Comparison of ENCODE assay signal across 9 cellular contexts in the genomic region with DNA sequence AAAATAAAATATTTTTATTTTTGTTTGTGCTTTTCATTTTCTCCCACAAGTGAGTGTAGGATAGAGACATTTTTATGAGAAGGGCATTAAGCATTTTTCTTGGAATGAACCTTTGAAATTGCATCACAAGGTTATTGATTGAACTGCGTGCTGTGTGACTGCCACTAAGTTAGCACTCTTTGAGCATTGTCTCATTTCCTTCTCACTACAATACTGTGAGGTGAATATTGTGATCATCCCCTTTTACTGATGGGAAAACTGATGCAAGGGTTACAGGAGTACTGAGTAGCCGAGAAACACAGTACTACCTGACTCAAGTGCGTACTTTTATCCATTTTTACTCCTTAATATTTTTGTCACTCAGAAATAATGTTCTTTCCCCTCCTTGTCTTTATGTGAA. TPM values are rescaled to one million over a fixed set of nuclear protein-coding genes. Genes with fewer than 3 reads are reported as not detected.
DNase-seq lines count a peak whose midpoint lies in the region; ATAC-seq and TF ChIP-seq lines count a peak whose summit lies in the region.
"Had no signal": no experiment of that assay in that cellular context is flagged by ENCODE, and none has a peak within 500 bp of the region (broad histone marks: within the 10 kb centered on the region; RNA-seq: fewer than 3 reads in every experiment).

No MANE protein-coding gene starts in this region.

- H3K9me3 Mint-ChIP-seq in T-helper 2 cell treated with Interferon-gamma antibody and Interleukin-4, amounts not matched to agents 5 μg/mL and 100 μg/mL, for 36 hours: no peaks in the 10 kb centered on the region
- H3K9me3 Mint-ChIP-seq in MCF 10A (ENCODE audit: unreplicated experiment): no peaks in the 10 kb centered on the region

- peak overlapping the region; percentile 41 for H3K4me3 Mint-ChIP-seq in T-helper 2 cell treated with Interferon-gamma antibody and Interleukin-4, amounts not matched to agents 5 μg/mL and 100 μg/mL, for 36 hours
- peak overlapping the region; percentile 62 for H3K4me3 Mint-ChIP-seq in MCF 10A (ENCODE audit: unreplicated experiment)

- no peaks in the 10 kb centered on the region for H3K27me3 ChIP-seq in tibial artery

- peak overlapping the region; percentile 94 to 97 for H3K27ac ChIP-seq in tibial artery

- intact Hi-C loops in MCF 10A (cut with micrococcal nuclease) (no loop called here), tibial artery (cut with DNase I; ENCODE audit: low total_unique reads) (loop anchor here (10.0 kb wide), 1 partner anchor 382 kb away; the partner anchor contains the start of gene FAM117B)

- no peak for DNase-seq in T-helper 2 cell treated with Interferon-gamma antibody and Interleukin-4, amounts not matched to agents 5 μg/mL and 100 μg/mL, for 36 hours (ENCODE audit: low spot score)
- DNase-seq in T-helper 2 cell: no peak
- no peak for DNase-seq in MCF 10A (ENCODE audit: unreplicated experiment)
- DNase-seq in lung microvascular endothelial cell (ENCODE audit: low read depth in 2 of 2): peak; percentile 26 to 43
- DNase-seq in tibial artery: no peak
- DNase-seq in RPMI8226: no peak
- DNase-seq in NCI-H1105 treated with DMSO at 0.1 percent for 48 hours (lab: John Stamatoyannopoulos, UW): no peak
- DNase-seq: NCI-H187 had no signal

- H3K27ac Mint-ChIP-seq in T-helper 2 cell treated with Interferon-gamma antibody and Interleukin-4, amounts not matched to agents 5 μg/mL and 100 μg/mL, for 36 hours: no peak overlapping the region
- peak overlapping the region; percentile 64 for H3K27ac Mint-ChIP-seq in MCF 10A (ENCODE audit: low read depth, unreplicated experiment)

- peak overlapping the region; percentile 91 to 92 for H3K4me3 ChIP-seq in tibial artery

- peaks cover 35% of the 10 kb centered on the region for H3K4me1 Mint-ChIP-seq in T-helper 2 cell treated with Interferon-gamma antibody and Interleukin-4, amounts not matched to agents 5 μg/mL and 100 μg/mL, for 36 hours (ENCODE audit: low read depth)
- H3K4me1 Mint-ChIP-seq in MCF 10A (ENCODE audit: insufficient read depth, unreplicated experiment): peaks cover 31% of the 10 kb centered on the region

- H3K36me3 Mint-ChIP-seq in T-helper 2 cell treated with Interferon-gamma antibody and Interleukin-4, amounts not matched to agents 5 μg/mL and 100 μg/mL, for 36 hours (ENCODE audit: low read depth): peaks cover 5% of the 10 kb centered on the region
- peaks cover 5% of the 10 kb centered on the region for H3K36me3 Mint-ChIP-seq in MCF 10A (ENCODE audit: insufficient read depth, unreplicated experiment)

- no TSS peak for BruUV-seq in MCF 10A (replicated peaks; lab: Mats Ljungman, UMichigan)

- H3K9me3 ChIP-seq in tibial artery: no peaks in the 10 kb centered on the region

- CTCF ChIA-PET in MCF 10A (lab: Yijun Ruan, JAX): interaction anchor here (0.7 kb wide), 1 partner anchor 917 kb away, joined by 3 read pairs; no protein-coding TSS in a partner anchor

- H3K27me3 Mint-ChIP-seq in T-helper 2 cell treated with Interferon-gamma antibody and Interleukin-4, amounts not matched to agents 5 μg/mL and 100 μg/mL, for 36 hours (ENCODE audit: low read depth): no peaks in the 10 kb centered on the region
- H3K27me3 Mint-ChIP-seq in MCF 10A (ENCODE audit: insufficient read depth, unreplicated experiment): no peaks in the 10 kb centered on the region

- no peaks in the 10 kb centered on the region for H3K36me3 ChIP-seq in tibial artery

- no peak for ATAC-seq in HG03378 (IDR thresholded peaks at IDR 0.05; ENCODE audit: unreplicated experiment)

- TF ChIP-seq CTCF in MCF 10A (IDR thresholded peaks at IDR 0.05; ENCODE audit: unreplicated experiment) (no peak), tibial artery (IDR thresholded peaks at IDR 0.05) (no peak)

- H3K4me1 ChIP-seq in tibial artery: peaks cover 0 to 28% (median 8%) of the 10 kb centered on the region in 4 donors

- POLR2A ChIA-PET in MCF 10A (lab: Yijun Ruan, JAX): interaction anchor here (0.6 to 5.7 kb wide), 4 partner anchors 10 to 382 kb away, joined by 3 to 41 read pairs (median 8); partner anchors contain the start of genes CARF, FAM117B and WDR12

RNA-seq across cellular contexts. Expression of gene NBEAL1, which starts 2.0 kb away (rescaled TPM):
- 18.8 and 20.4 TPM in 2 replicates for total RNA-seq in MCF 10A (2022)
- 15.0 and 28.8 TPM in 2 replicates for total RNA-seq in lung microvascular endothelial cell

Comparison
In these comparisons a context has a peak if more than half of its experiments do, and no peak if none do; other contexts are left out.
1. DNase-seq: peak in lung microvascular endothelial cell (2 of 2); none in T-helper 2 cell treated with Interferon-gamma antibody and Interleukin-4, amounts not matched to agents 5 μg/mL and 100 μg/mL, for 36 hours (single experiment), T-helper 2 cell (0 of 5), MCF 10A (single experiment), tibial artery (0 of 2), RPMI8226 (single experiment) and NCI-H1105 treated with DMSO at 0.1 percent for 48 hours (single experiment).